29 cellular contexts compared by ENCODE assay signal in genomic region chr7:139946539-139946938, GRCh38.
"Had no signal": no experiment of that assay in that cellular context is flagged by ENCODE, and none has a peak within 500 bp of the region (broad histone marks: within the 10 kb centered on the region; RNA-seq: fewer than 3 reads in every experiment).

No MANE protein-coding gene starts in this region.

- H3K4me3 ChIP-seq: ascending aorta, breast epithelium had no signal

- DNase-seq: activated CD4-positive, alpha-beta T cell treated with anti-CD3 and anti-CD28 coated beads, Interleukin-2, amount 10 ng/mL, durations not matched to agents 24 days and 14 days; activated CD4-positive, alpha-beta T cell treated with anti-CD3 and anti-CD28 coated beads, Interleukin-2, amount 50 U/mL, for 4 hours; activated CD8-positive, alpha-beta T cell treated with anti-CD3 and anti-CD28 coated beads for 36 hours; activated effector memory CD4-positive, alpha-beta T cell treated with anti-CD3 and anti-CD28 coated beads, Interleukin-2, amount 50 U/mL, for 16 hours; activated naive CD4-positive, alpha-beta T cell treated with Interleukin-2 at 50 U/mL for 16 hours; activated naive CD8-positive, alpha-beta T cell treated with anti-CD3 and anti-CD28 coated beads, Interleukin-2, amount 10 ng/mL, durations not matched to agents 7 days and 5 days; activated T-cell treated with anti-CD3 and anti-CD28 coated beads, Interleukin-2, amount 50 U/mL, for 1 hour; activated T-cell treated with anti-CD3 and anti-CD28 coated beads, Interleukin-2, amount 50 U/mL, for 72 hours; amygdala; caudate nucleus; cerebellar nuclear complex; Karpas-422; KBM-7; NCI-H1105; NCI-H1417 treated with DMSO at 0.1 percent for 48 hours; NCI-H187 treated with DMSO at 0.1 percent for 48 hours; NCI-H2081; NCI-H345; NCI-H510A; NCI-H526; NCI-H748 treated with DMSO at 0.1 percent for 48 hours; OCI-M1; Right ventricle myocardium superior; SW 1271; T-helper 1 cell; T-helper 2 cell; T-helper 9 cell had no signal
